ENCODE assay signal across 10 cellular contexts in genomic region chr1:7810395-7810794, GRCh38. TPM values are rescaled to one million over a fixed set of nuclear protein-coding genes. Genes with fewer than 3 reads are reported as not detected.
DNase-seq lines count a peak whose midpoint lies in the region; ATAC-seq, FAIRE-seq and TF ChIP-seq lines count a peak whose summit lies in the region.
"Had no signal": no experiment of that assay in that cellular context is flagged by ENCODE, and none has a peak within 500 bp of the region (broad histone marks: within the 10 kb centered on the region; RNA-seq: fewer than 3 reads in every experiment).

No MANE protein-coding gene starts in this region.

- H3K27ac ChIP-seq in fibroblast of lung (ENCODE audit: insufficient read depth, low read length): peak overlapping the region; percentile 4

- DNase-seq in activated CD8-positive, alpha-beta memory T cell treated with anti-CD3 and anti-CD28 coated beads, Interleukin-2, amount 50 U/mL, for 48 hours: peak; percentile 55
- no peak for DNase-seq in activated CD8-positive, alpha-beta memory T cell treated with anti-CD3 and anti-CD28 coated beads for 24 hours
- DNase-seq in RCC 7860 (ENCODE audit: low spot score) (peak; percentile 70), fibroblast of lung (ENCODE audit: low read depth in 2 of 2) (peak; percentile 91 to 97)
- DNase-seq in stimulated activated CD4-positive, alpha-beta T cell treated with anti-CD3 and anti-CD28 coated beads, Interleukin-4, amount 100 ng/mL, for 48 hours (ENCODE audit: low read depth in 2 of 2): peak; percentile 19 to 32
- DNase-seq: CD4-positive, alpha-beta memory T cell; NCI-H2081 had no signal

- H3K4me2 ChIP-seq in fibroblast of lung (ENCODE audit: extremely low read depth, insufficient read depth, low read length): no peak overlapping the region

- ATAC-seq in HG03175 (IDR thresholded peaks at IDR 0.05; ENCODE audit: unreplicated experiment) (no peak), HG02938 (IDR thresholded peaks at IDR 0.05; ENCODE audit: unreplicated experiment) (no peak), GM21825 (IDR thresholded peaks at IDR 0.05; ENCODE audit: unreplicated experiment) (no peak)

- no peaks in the 10 kb centered on the region for H3K9me3 ChIP-seq in fibroblast of lung (ENCODE audit: control insufficient read depth, insufficient read depth, low read depth, low read length)

- no peak for TF ChIP-seq CTCF in fibroblast of lung (conservative IDR thresholded peaks at IDR 0.05 in 1 of 2, IDR thresholded peaks at IDR 0.05 in 1 of 2; ENCODE audit: low read depth in 1 of 2, low read length in 2 of 2)

- FAIRE-seq in RCC 7860 (lab: Jason Lieb, UNC): peak; percentile 93

- H3K27me3 ChIP-seq in fibroblast of lung (ENCODE audit: control insufficient read depth, insufficient read depth, low read length): no peaks in the 10 kb centered on the region

- no peak overlapping the region for H2AFZ ChIP-seq in fibroblast of lung (ENCODE audit: low read length)

- H3K79me2 ChIP-seq in fibroblast of lung (ENCODE audit: control insufficient read depth, insufficient read depth, low read length): no peaks in the 10 kb centered on the region

- peaks cover 2% of the 10 kb centered on the region for H3K4me1 ChIP-seq in fibroblast of lung (ENCODE audit: control insufficient read depth, extremely low read depth, insufficient read depth, low read length)

- no peaks in the 10 kb centered on the region for H4K20me1 ChIP-seq in fibroblast of lung (ENCODE audit: control insufficient read depth, extremely low read depth, insufficient read depth, low read length)

- no peak overlapping the region for H3K9ac ChIP-seq in fibroblast of lung (ENCODE audit: insufficient read depth, low read length)

- H3K36me3 ChIP-seq in fibroblast of lung (ENCODE audit: control insufficient read depth, insufficient read depth, low read length): peaks cover 4% of the 10 kb centered on the region

- H3K4me3 ChIP-seq in fibroblast of lung (replicated peaks in 1 of 4; ENCODE audit: control extremely low read depth in 1 of 4, insufficient read depth in 1 of 4, low read depth in 3 of 4, low read length in 4 of 4): no peak overlapping the region

RNA-seq across cellular contexts. Expression of gene PER3, which starts 26.3 kb away (rescaled TPM):
- 10.3 and 18.8 TPM in 2 replicates for total RNA-seq in fibroblast of lung
- polyA plus RNA-seq in fibroblast of lung: 10.3 and 16.6 TPM in 2 replicates
- 5.1 and 10.6 TPM in 2 replicates for polyA plus RNA-seq in fibroblast of lung (2012)
- 13.4 and 19.8 TPM in 2 replicates for polyA minus RNA-seq in fibroblast of lung (ENCODE audit: low replicate concordance)

RNA-seq across cellular contexts. Expression of gene VAMP3, which starts 39.3 kb away (rescaled TPM):
- 76.3 and 106 TPM in 2 replicates for total RNA-seq in fibroblast of lung
- 221 and 257 TPM in 2 replicates for polyA plus RNA-seq in fibroblast of lung
- 146 and 156 TPM in 2 replicates for polyA plus RNA-seq in fibroblast of lung (2012)
- 82.6 and 100 TPM in 2 replicates for polyA minus RNA-seq in fibroblast of lung (ENCODE audit: low replicate concordance)

RNA-seq across cellular contexts. Expression of gene UTS2, which starts 42.5 kb away (rescaled TPM):
- not detected in 2 replicates for total RNA-seq in fibroblast of lung
- not detected in 2 replicates for polyA plus RNA-seq in fibroblast of lung
- polyA plus RNA-seq in fibroblast of lung (2012): not detected in 2 replicates
- not detected in 2 replicates for polyA minus RNA-seq in fibroblast of lung (ENCODE audit: low replicate concordance)
